16 cellular contexts compared by ENCODE assay signal in the genomic region with DNA sequence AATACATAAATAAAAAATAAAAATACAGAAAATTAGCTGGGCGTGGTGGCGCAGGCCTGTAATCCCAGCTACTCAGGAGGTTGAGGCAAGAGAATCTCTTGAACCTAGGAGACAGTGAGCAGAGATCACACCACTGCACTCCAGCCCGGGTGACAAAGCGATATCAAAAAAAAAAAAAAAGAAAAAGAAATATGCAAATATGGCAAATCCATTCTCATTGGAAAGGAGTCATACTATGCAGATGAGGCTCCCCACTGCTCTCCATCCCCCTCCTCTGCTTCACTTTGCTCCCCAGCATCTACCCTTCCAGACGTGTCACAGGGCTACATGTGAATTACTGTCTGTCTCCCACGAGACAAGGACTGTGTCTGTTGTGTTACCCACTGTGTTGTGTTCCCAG.
"Had no signal": no experiment of that assay in that cellular context is flagged by ENCODE, and none has a peak within 500 bp of the region (broad histone marks: within the 10 kb centered on the region; RNA-seq: fewer than 3 reads in every experiment).

No MANE protein-coding gene starts in this region.

- H2AFZ ChIP-seq: hepatocyte had no signal

- H3K4me2 ChIP-seq: hepatocyte had no signal

- H3K27ac ChIP-seq: gastroesophageal sphincter, hepatocyte, thoracic aorta had no signal

- H3K4me3 ChIP-seq: gastroesophageal sphincter, hepatocyte, left lung, thoracic aorta had no signal

- ATAC-seq: gastroesophageal sphincter; left lung; sciatic nerve; stimulated activated naive CD8-positive, alpha-beta T cell treated with anti-CD3 and anti-CD28 coated beads, Interleukin-15, amount 100 ng/mL, for 72 hours had no signal

- H3K4me3 Mint-ChIP-seq: activated CD4-positive, alpha-beta T cell treated with anti-CD3 and anti-CD28 coated beads, Interleukin-2, amount 10 ng/mL, durations not matched to agents 7 days and 5 days; activated naive CD8-positive, alpha-beta T cell treated with anti-CD3 and anti-CD28 coated beads for 36 hours; brain; nephron; stimulated activated naive CD8-positive, alpha-beta T cell treated with anti-CD3 and anti-CD28 coated beads, Interleukin-15, amount 100 ng/mL, for 72 hours; T-helper 2 cell treated with Interferon-gamma antibody and Interleukin-4, amounts not matched to agents 5 μg/mL and 100 μg/mL, for 36 hours had no signal

- H3K36me3 Mint-ChIP-seq: brain had no signal

- DNase-seq: activated CD4-positive, alpha-beta T cell treated with anti-CD3 and anti-CD28 coated beads, Interleukin-2, amount 10 ng/mL, durations not matched to agents 7 days and 5 days; activated CD8-positive, alpha-beta memory T cell treated with anti-CD3 and anti-CD28 coated beads for 24 hours; activated gamma-delta T cell treated with Interleukin-2 at 50 U/mL for 16 hours; activated naive CD8-positive, alpha-beta T cell treated with anti-CD3 and anti-CD28 coated beads for 36 hours; erythroblast; left lung; stimulated activated CD4-positive, alpha-beta T cell treated with anti-CD3 and anti-CD28 coated beads, Interleukin-1b, Interleukin-23, amount 100 ng/mL, for 48 hours; stimulated activated naive CD8-positive, alpha-beta T cell treated with anti-CD3 and anti-CD28 coated beads, Interleukin-15, amount 100 ng/mL, for 72 hours had no signal

- H3K9me3 Mint-ChIP-seq: activated CD4-positive, alpha-beta T cell treated with anti-CD3 and anti-CD28 coated beads, Interleukin-2, amount 10 ng/mL, durations not matched to agents 7 days and 5 days; activated naive CD8-positive, alpha-beta T cell treated with anti-CD3 and anti-CD28 coated beads for 36 hours had no signal

- H3K4me1 Mint-ChIP-seq: activated CD4-positive, alpha-beta T cell treated with anti-CD3 and anti-CD28 coated beads, Interleukin-2, amount 10 ng/mL, durations not matched to agents 7 days and 5 days; activated naive CD8-positive, alpha-beta T cell treated with anti-CD3 and anti-CD28 coated beads for 36 hours; nephron had no signal

- H3K36me3 ChIP-seq: gastroesophageal sphincter, left lung, thoracic aorta had no signal

- H3K27ac Mint-ChIP-seq: activated CD4-positive, alpha-beta T cell treated with anti-CD3 and anti-CD28 coated beads, Interleukin-2, amount 10 ng/mL, durations not matched to agents 7 days and 5 days; activated naive CD8-positive, alpha-beta T cell treated with anti-CD3 and anti-CD28 coated beads for 36 hours; nephron; progenitor cell of endocrine pancreas; stimulated activated naive CD8-positive, alpha-beta T cell treated with anti-CD3 and anti-CD28 coated beads, Interleukin-15, amount 100 ng/mL, for 72 hours; T-helper 2 cell treated with Interferon-gamma antibody and Interleukin-4, amounts not matched to agents 5 μg/mL and 100 μg/mL, for 36 hours had no signal

- H3K27me3 ChIP-seq: hepatocyte had no signal
